In the genomic region with DNA sequence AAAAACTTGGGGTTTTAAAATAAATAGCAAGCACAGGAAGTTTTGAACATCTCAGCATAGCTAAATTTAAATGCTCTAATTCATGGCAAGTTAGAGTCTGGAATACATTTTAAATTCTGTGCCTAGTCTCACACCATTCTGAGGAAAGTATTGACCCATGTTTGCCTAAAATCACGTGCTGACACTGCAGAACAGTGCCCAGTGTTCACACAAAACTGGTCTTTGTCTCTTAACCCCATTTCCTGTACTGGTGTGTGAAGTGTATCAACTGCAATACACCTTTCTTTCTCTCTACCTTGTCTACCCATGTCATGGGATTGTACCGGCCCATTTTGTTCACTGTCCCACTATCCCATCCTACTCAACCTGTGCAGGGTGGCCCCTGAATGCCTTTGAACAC, we compare ENCODE assay signal across 33 cellular contexts.
"Had no signal": no experiment of that assay in that cellular context is flagged by ENCODE, and none has a peak within 500 bp of the region (broad histone marks: within the 10 kb centered on the region; RNA-seq: fewer than 3 reads in every experiment).

No MANE protein-coding gene starts in this region.

- H3K27ac ChIP-seq: brain microvascular endothelial cell, VCaP had no signal

- H3K27me3 Mint-ChIP-seq: activated B cell treated with CpG ODN at 0.5 μM for 24 hours; activated CD4-positive, alpha-beta memory T cell treated with anti-CD3 and anti-CD28 coated beads, Interleukin-2, amount 10 ng/mL, durations not matched to agents 7 days and 5 days; activated naive CD8-positive, alpha-beta T cell treated with anti-CD3 and anti-CD28 coated beads for 36 hours; activated T-helper 17 cell treated with anti-CD3 and anti-CD28 coated beads, Interleukin-2, amount 50 U/mL, for 72 hours had no signal

- H3K27me3 ChIP-seq: brain microvascular endothelial cell had no signal

- H3K36me3 Mint-ChIP-seq: activated naive CD8-positive, alpha-beta T cell treated with anti-CD3 and anti-CD28 coated beads for 36 hours had no signal

- ATAC-seq: activated T-cell treated with anti-CD3 and anti-CD28 coated beads, Interleukin-2, amount 50 U/mL, for 72 hours; activated T-helper 17 cell treated with anti-CD3 and anti-CD28 coated beads, Interleukin-2, amount 50 U/mL, for 72 hours had no signal

- DNase-seq: activated B cell treated with CpG ODN at 0.5 μM for 24 hours; activated CD4-positive, alpha-beta memory T cell treated with anti-CD3 and anti-CD28 coated beads, Interleukin-2, amount 10 ng/mL, durations not matched to agents 7 days and 5 days; activated CD4-positive, alpha-beta T cell treated with anti-CD3 and anti-CD28 coated beads for 48 hours; activated CD4-positive, CD25-positive, alpha-beta regulatory T cell treated with anti-CD3 and anti-CD28 coated beads, Interleukin-2, amount 50 U/mL, for 72 hours; activated effector memory CD4-positive, alpha-beta T cell treated with anti-CD3 and anti-CD28 coated beads, Interleukin-2, amount 50 U/mL, for 16 hours; activated naive CD4-positive, alpha-beta T cell; activated naive CD4-positive, alpha-beta T cell treated with anti-CD3 and anti-CD28 coated beads, Interleukin-2, amount 50 U/mL, for 16 hours; activated naive CD8-positive, alpha-beta T cell treated with anti-CD3 and anti-CD28 coated beads for 36 hours; activated T-cell treated with anti-CD3 and anti-CD28 coated beads, Interleukin-2, amount 50 U/mL, for 1 hour; activated T-cell treated with anti-CD3 and anti-CD28 coated beads, Interleukin-2, amount 50 U/mL, for 72 hours; amniotic stem cell; aorta; brain microvascular endothelial cell; central memory CD4-positive, alpha-beta T cell; KG1; NCI-H1105; NCI-H1417 treated with DMSO at 0.1 percent for 48 hours; NCI-H187 treated with DMSO at 0.1 percent for 48 hours; NCI-H2081; NCI-H226; NCI-H446 treated with DMSO at 0.1 percent for 48 hours; NCI-H524; NCI-H69; NCI-H82; NK-92 treated with Interleukin-12 subunit alpha and Interleukin-12 subunit beta, amount 100 ng/mL, for 24 hours; OCI-M1; Right ventricle myocardium superior; SW 1271; T-helper 1 cell; T-helper 2 cell; T-helper 9 cell had no signal

- H3K36me3 ChIP-seq: brain microvascular endothelial cell had no signal

- H3K4me3 Mint-ChIP-seq: activated B cell treated with CpG ODN at 0.5 μM for 24 hours; activated CD4-positive, alpha-beta memory T cell treated with anti-CD3 and anti-CD28 coated beads, Interleukin-2, amount 10 ng/mL, durations not matched to agents 7 days and 5 days; activated naive CD8-positive, alpha-beta T cell treated with anti-CD3 and anti-CD28 coated beads for 36 hours; activated T-cell treated with anti-CD3 and anti-CD28 coated beads, Interleukin-2, amount 50 U/mL, for 72 hours; activated T-helper 17 cell treated with anti-CD3 and anti-CD28 coated beads, Interleukin-2, amount 50 U/mL, for 72 hours had no signal

- H3K4me1 Mint-ChIP-seq: activated B cell treated with CpG ODN at 0.5 μM for 24 hours; activated CD4-positive, alpha-beta memory T cell treated with anti-CD3 and anti-CD28 coated beads, Interleukin-2, amount 10 ng/mL, durations not matched to agents 7 days and 5 days; activated naive CD8-positive, alpha-beta T cell treated with anti-CD3 and anti-CD28 coated beads for 36 hours; activated T-helper 17 cell treated with anti-CD3 and anti-CD28 coated beads, Interleukin-2, amount 50 U/mL, for 72 hours had no signal

- H3K27ac Mint-ChIP-seq: activated B cell treated with CpG ODN at 0.5 μM for 24 hours; activated CD4-positive, alpha-beta memory T cell treated with anti-CD3 and anti-CD28 coated beads, Interleukin-2, amount 10 ng/mL, durations not matched to agents 7 days and 5 days; activated naive CD8-positive, alpha-beta T cell treated with anti-CD3 and anti-CD28 coated beads for 36 hours; activated T-cell treated with anti-CD3 and anti-CD28 coated beads, Interleukin-2, amount 50 U/mL, for 72 hours; activated T-helper 17 cell treated with anti-CD3 and anti-CD28 coated beads, Interleukin-2, amount 50 U/mL, for 72 hours had no signal
